In the genomic region with DNA sequence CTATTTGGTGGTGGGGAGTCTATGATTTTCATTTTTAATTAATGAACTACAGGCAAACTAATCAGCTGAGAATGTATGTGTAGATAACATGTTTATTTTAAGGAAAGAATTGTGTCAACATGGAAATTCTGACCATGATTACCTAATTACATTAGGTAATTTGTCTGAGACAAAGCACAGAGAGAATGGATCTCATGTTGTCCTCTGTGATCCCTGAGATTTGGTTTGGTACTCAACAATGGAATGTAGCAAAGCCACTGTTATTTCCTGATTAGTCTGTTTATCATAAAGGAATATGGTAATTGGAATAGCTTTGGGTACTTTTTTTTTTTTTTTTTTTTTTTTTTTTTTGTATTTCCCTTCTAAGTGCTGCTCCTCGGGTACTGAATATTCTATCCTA, we compare ENCODE assay signal across 29 cellular contexts.
"Had no signal": no experiment of that assay in that cellular context is flagged by ENCODE, and none has a peak within 500 bp of the region (broad histone marks: within the 10 kb centered on the region; RNA-seq: fewer than 3 reads in every experiment).

No MANE protein-coding gene starts in this region.

- H3K27ac ChIP-seq: body of pancreas, coronary artery, dorsolateral prefrontal cortex, esophagus muscularis mucosa, foreskin keratinocyte, gastrocnemius medialis, heart left ventricle had no signal

- H3K27me3 ChIP-seq: body of pancreas, dorsolateral prefrontal cortex, esophagus muscularis mucosa, foreskin keratinocyte, gastrocnemius medialis, heart left ventricle had no signal

- H3K4me1 ChIP-seq: body of pancreas, esophagus muscularis mucosa, foreskin keratinocyte, gastrocnemius medialis, heart left ventricle had no signal

- H3K36me3 ChIP-seq: esophagus muscularis mucosa, gastrocnemius medialis, heart left ventricle had no signal

- H3K4me3 ChIP-seq: body of pancreas, coronary artery, dorsolateral prefrontal cortex, esophagus muscularis mucosa, gastrocnemius medialis, heart left ventricle had no signal

- DNase-seq: activated CD4-positive, alpha-beta memory T cell treated with anti-CD3 and anti-CD28 coated beads for 36 hours; activated CD4-positive, alpha-beta T cell treated with anti-CD3 and anti-CD28 coated beads for 36 hours; activated CD4-positive, alpha-beta T cell treated with anti-CD3 and anti-CD28 coated beads, Interleukin-2, amount 10 ng/mL, durations not matched to agents 24 days and 14 days; activated CD4-positive, CD25-positive, alpha-beta regulatory T cell; activated CD4-positive, CD25-positive, alpha-beta regulatory T cell treated with anti-CD3 and anti-CD28 coated beads, Interleukin-2, amount 50 U/mL, for 72 hours; activated CD8-positive, alpha-beta memory T cell treated with anti-CD3 and anti-CD28 coated beads, Interleukin-2, amount 10 ng/mL, durations not matched to agents 7 days and 5 days; activated CD8-positive, alpha-beta memory T cell treated with anti-CD3 and anti-CD28 coated beads, Interleukin-2, amount 50 U/mL, for 4 hours; activated CD8-positive, alpha-beta T cell treated with anti-CD3 and anti-CD28 coated beads, Interleukin-2, amount 10 ng/mL, durations not matched to agents 7 days and 5 days; activated effector memory CD4-positive, alpha-beta T cell treated with anti-CD3 and anti-CD28 coated beads, Interleukin-2, amount 50 U/mL, for 16 hours; activated naive CD4-positive, alpha-beta T cell; activated naive CD4-positive, alpha-beta T cell treated with anti-CD3 and anti-CD28 coated beads, Interleukin-2, amount 10 ng/mL, durations not matched to agents 7 days and 5 days; activated naive CD8-positive, alpha-beta T cell treated with anti-CD3 and anti-CD28 coated beads, Interleukin-2, amount 10 ng/mL, durations not matched to agents 7 days and 5 days; activated T-cell treated with anti-CD3 and anti-CD28 coated beads, Interleukin-2, amount 50 U/mL, for 1 hour; activated T-cell treated with anti-CD3 and anti-CD28 coated beads, Interleukin-2, amount 50 U/mL, for 48 hours; amniotic stem cell; aorta; body of pancreas; caudate nucleus; dorsolateral prefrontal cortex; effector memory CD4-positive, alpha-beta T cell; endodermal cell; erythroblast; foreskin keratinocyte; gastrocnemius medialis; glutamatergic neuron; heart left ventricle; T-helper 2 cell had no signal

- H3K9me3 ChIP-seq: body of pancreas, esophagus muscularis mucosa, gastrocnemius medialis had no signal
